Comparison of ENCODE assay signal across 34 cellular contexts in genomic region chr12:57954768-57955167, GRCh38.
"Had no signal": no experiment of that assay in that cellular context is flagged by ENCODE, and none has a peak within 500 bp of the region (broad histone marks: within the 10 kb centered on the region; RNA-seq: fewer than 3 reads in every experiment).

No MANE protein-coding gene starts in this region.

- H3K4me3 ChIP-seq: cardiac muscle cell, Peyer's patch, SJSA1 had no signal

- H3K9me3 ChIP-seq: Peyer's patch, SK-N-SH had no signal

- ATAC-seq: activated CD4-positive, alpha-beta T cell treated with anti-CD3 and anti-CD28 coated beads for 36 hours; activated CD8-positive, alpha-beta memory T cell treated with anti-CD3 and anti-CD28 coated beads, Interleukin-2, amount 10 ng/mL, durations not matched to agents 7 days and 5 days; activated T-helper 17 cell treated with anti-CD3 and anti-CD28 coated beads, Interleukin-2, amount 50 U/mL, for 72 hours; PC-3; T-cell had no signal

- H3K4me1 Mint-ChIP-seq: activated CD4-positive, alpha-beta T cell treated with anti-CD3 and anti-CD28 coated beads, Interleukin-2, amount 10 ng/mL, durations not matched to agents 7 days and 5 days; activated naive CD4-positive, alpha-beta T cell treated with anti-CD3 and anti-CD28 coated beads, Interleukin-2, amount 50 U/mL, for 24 hours; T-cell had no signal

- H3K4me1 ChIP-seq: Peyer's patch, SJSA1 had no signal

- H3K4me3 Mint-ChIP-seq: activated CD4-positive, alpha-beta T cell treated with anti-CD3 and anti-CD28 coated beads for 36 hours; activated CD4-positive, alpha-beta T cell treated with anti-CD3 and anti-CD28 coated beads, Interleukin-2, amount 10 ng/mL, durations not matched to agents 7 days and 5 days; activated CD8-positive, alpha-beta memory T cell treated with anti-CD3 and anti-CD28 coated beads, Interleukin-2, amount 10 ng/mL, durations not matched to agents 7 days and 5 days; activated naive CD4-positive, alpha-beta T cell treated with anti-CD3 and anti-CD28 coated beads, Interleukin-2, amount 50 U/mL, for 24 hours; activated T-helper 17 cell treated with anti-CD3 and anti-CD28 coated beads, Interleukin-2, amount 50 U/mL, for 72 hours; T-cell had no signal

- H3K27ac ChIP-seq: brain microvascular endothelial cell, cardiac muscle cell, Peyer's patch, SJSA1 had no signal

- DNase-seq: activated CD4-positive, alpha-beta T cell treated with anti-CD3 and anti-CD28 coated beads for 36 hours; activated CD4-positive, alpha-beta T cell treated with anti-CD3 and anti-CD28 coated beads, Interleukin-2, amount 10 ng/mL, durations not matched to agents 7 days and 5 days; activated CD4-positive, alpha-beta T cell treated with anti-CD3 and anti-CD28 coated beads, Interleukin-2, amount 50 U/mL, for 48 hours; activated CD8-positive, alpha-beta memory T cell treated with anti-CD3 and anti-CD28 coated beads for 24 hours; activated CD8-positive, alpha-beta memory T cell treated with anti-CD3 and anti-CD28 coated beads, Interleukin-2, amount 10 ng/mL, durations not matched to agents 7 days and 5 days; activated CD8-positive, alpha-beta memory T cell treated with anti-CD3 and anti-CD28 coated beads, Interleukin-2, amount 50 U/mL, for 48 hours; activated gamma-delta T cell; activated naive CD4-positive, alpha-beta T cell treated with Interleukin-2 at 50 U/mL for 16 hours; activated T-cell treated with anti-CD3 and anti-CD28 coated beads, Interleukin-2, amount 50 U/mL, for 48 hours; amniotic stem cell; aorta; brain microvascular endothelial cell; NCI-H1092 treated with DMSO at 0.1 percent for 48 hours; NCI-H1417; NCI-H146; NCI-H187; NCI-H2029 treated with DMSO at 0.1 percent for 48 hours; NCI-H2107; NCI-H2171; NCI-H510A; NCI-H526; NCI-H748 treated with DMSO at 0.1 percent for 48 hours; NK-92 treated with Interleukin-12 subunit alpha and Interleukin-12 subunit beta, amount 100 ng/mL, for 24 hours; PC-3; Peyer's patch; RPMI8226; SHP77 treated with DMSO at 0.1 percent for 48 hours; SK-N-SH; T-cell; T1000 had no signal

- H3K27me3 ChIP-seq: brain microvascular endothelial cell, cardiac muscle cell, Peyer's patch, SJSA1 had no signal

- H3K27me3 Mint-ChIP-seq: activated CD4-positive, alpha-beta T cell treated with anti-CD3 and anti-CD28 coated beads for 36 hours; activated CD4-positive, alpha-beta T cell treated with anti-CD3 and anti-CD28 coated beads, Interleukin-2, amount 10 ng/mL, durations not matched to agents 7 days and 5 days; activated CD8-positive, alpha-beta memory T cell treated with anti-CD3 and anti-CD28 coated beads, Interleukin-2, amount 10 ng/mL, durations not matched to agents 7 days and 5 days; activated naive CD4-positive, alpha-beta T cell treated with anti-CD3 and anti-CD28 coated beads, Interleukin-2, amount 50 U/mL, for 24 hours; activated T-helper 17 cell treated with anti-CD3 and anti-CD28 coated beads, Interleukin-2, amount 50 U/mL, for 72 hours; T-cell had no signal

- H3K27ac Mint-ChIP-seq: activated CD4-positive, alpha-beta T cell treated with anti-CD3 and anti-CD28 coated beads for 36 hours; activated CD4-positive, alpha-beta T cell treated with anti-CD3 and anti-CD28 coated beads, Interleukin-2, amount 10 ng/mL, durations not matched to agents 7 days and 5 days; activated CD8-positive, alpha-beta memory T cell treated with anti-CD3 and anti-CD28 coated beads, Interleukin-2, amount 10 ng/mL, durations not matched to agents 7 days and 5 days; activated naive CD4-positive, alpha-beta T cell treated with anti-CD3 and anti-CD28 coated beads, Interleukin-2, amount 50 U/mL, for 24 hours; activated T-helper 17 cell treated with anti-CD3 and anti-CD28 coated beads, Interleukin-2, amount 50 U/mL, for 72 hours; T-cell had no signal

- H3K36me3 ChIP-seq: brain microvascular endothelial cell, cardiac muscle cell had no signal
